In genomic region chr17:10730956-10731879, GRCh38 we compare ENCODE assay signal across 8 cellular contexts. TPM values are rescaled to one million over a fixed set of nuclear protein-coding genes. Genes with fewer than 3 reads are reported as not detected.
DNase-seq lines count a peak whose midpoint lies in the region; ATAC-seq and TF ChIP-seq lines count a peak whose summit lies in the region.

No MANE protein-coding gene starts in this region.

- H2AFZ ChIP-seq in mammary epithelial cell (ENCODE audit: low read depth, low read length) = peak overlapping the region; percentile 33
- no peak overlapping the region for H2AFZ ChIP-seq in mesenchymal stem cell (ENCODE audit: low read depth, low read length)

- no TSS peak for BruUV-seq in mammary epithelial cell (replicated peaks; lab: Mats Ljungman, UMichigan)

- peak overlapping the region; percentile 77 for H4K8ac ChIP-seq in mesenchymal stem cell (ENCODE audit: low read length)

- H3K79me2 ChIP-seq in mammary epithelial cell (ENCODE audit: insufficient read depth, low read length) = no peaks in the 10 kb centered on the region

- H3K4me1 ChIP-seq in mammary epithelial cell (ENCODE audit: insufficient read depth, low read length) (peaks cover 3% of the 10 kb centered on the region), mesenchymal stem cell (ENCODE audit: control insufficient read depth, insufficient read depth, low read depth, low read length) (peaks cover 6% of the 10 kb centered on the region)

- no peak overlapping the region for H4K91ac ChIP-seq in mesenchymal stem cell (ENCODE audit: low read length)

- no peak overlapping the region for H2BK15ac ChIP-seq in mesenchymal stem cell (ENCODE audit: low read depth, poor library complexity, severe bottlenecking)

- H2BK12ac ChIP-seq in mesenchymal stem cell (ENCODE audit: low read length in 2 of 2) = no peak overlapping the region

- H3K9ac ChIP-seq in mammary epithelial cell (ENCODE audit: insufficient read depth, low read length) (no peak overlapping the region), mesenchymal stem cell (ENCODE audit: low read length) (peak overlapping the region; percentile 90)

- H2AK5ac ChIP-seq in mesenchymal stem cell (ENCODE audit: low read length, severe bottlenecking) = no peak overlapping the region

- H3K4me3 Mint-ChIP-seq in activated naive CD4-positive, alpha-beta T cell treated with anti-CD3 and anti-CD28 coated beads for 36 hours = peak overlapping the region; percentile 51
- H3K4me3 Mint-ChIP-seq in type B pancreatic cell = peak overlapping the region; percentile 95

- H3K4ac ChIP-seq in mesenchymal stem cell (ENCODE audit: low read depth in 1 of 2, low read length in 2 of 2) = no peak overlapping the region

- intact Hi-C loops in activated naive CD4-positive, alpha-beta T cell treated with anti-CD3 and anti-CD28 coated beads for 36 hours (cut with micrococcal nuclease) = loop anchor here (10.0 kb wide), 1 partner anchor 1264 kb away; the partner anchor contains the start of gene ZNF18
- intact Hi-C loops in mammary epithelial cell (cut with micrococcal nuclease) = no loop called here

- H3K14ac ChIP-seq in mesenchymal stem cell (ENCODE audit: low read length in 2 of 2) = no peak overlapping the region

- H3K27me3 Mint-ChIP-seq in activated naive CD4-positive, alpha-beta T cell treated with anti-CD3 and anti-CD28 coated beads for 36 hours (ENCODE audit: low read depth) = no peaks in the 10 kb centered on the region
- peaks cover 21% of the 10 kb centered on the region for H3K27me3 Mint-ChIP-seq in type B pancreatic cell

- in situ Hi-C loops in mammary epithelial cell (cut with MboI; ENCODE audit: low sequenced_read_pairs in 2 of 2) = loop anchor here in 1 of 2 donors (25.0 kb wide), 1 partner anchor 1256 kb away; the partner anchor contains the start of gene ZNF18

- no peak overlapping the region for H2BK5ac ChIP-seq in mesenchymal stem cell (ENCODE audit: low read depth, low read length, poor library complexity, severe bottlenecking)

- no peak for TF ChIP-seq CTCF in mammary epithelial cell (conservative IDR thresholded peaks at IDR 0.05 in 1 of 2, IDR thresholded peaks at IDR 0.05 in 1 of 2; ENCODE audit: extremely low read depth in 1 of 2, insufficient read depth in 1 of 2, low read depth in 1 of 2, low read length in 2 of 2)
- no peak for TF ChIP-seq CTCF in type B pancreatic cell (conservative IDR thresholded peaks at IDR 0.05)

- ATAC-seq in GM21737 (IDR thresholded peaks at IDR 0.05; ENCODE audit: unreplicated experiment) (no peak), GM21360 (IDR thresholded peaks at IDR 0.05; ENCODE audit: unreplicated experiment) (no peak)

- H2BK120ac ChIP-seq in mesenchymal stem cell (ENCODE audit: low read depth, low read length) = no peak overlapping the region

- H4K20me1 ChIP-seq in mammary epithelial cell (ENCODE audit: insufficient read depth, low read length) = no peaks in the 10 kb centered on the region

- no peaks in the 10 kb centered on the region for H3K27me3 ChIP-seq in mammary epithelial cell (ENCODE audit: insufficient read depth, low read length)
- no peaks in the 10 kb centered on the region for H3K27me3 ChIP-seq in mesenchymal stem cell (ENCODE audit: control insufficient read depth in 1 of 2, insufficient read depth in 1 of 2, low read length in 2 of 2)

- no peak overlapping the region for H3K18ac ChIP-seq in mesenchymal stem cell (ENCODE audit: low read depth in 1 of 2, low read length in 2 of 2)

- no peak for DNase-seq in activated naive CD4-positive, alpha-beta T cell treated with anti-CD3 and anti-CD28 coated beads for 36 hours
- DNase-seq in activated naive CD4-positive, alpha-beta T cell treated with Interleukin-2 at 50 U/mL for 16 hours = no peak
- DNase-seq in mammary epithelial cell (no peak), mesenchymal stem cell (peak; percentile 22), type B pancreatic cell (ENCODE audit: extremely low spot score, unreplicated experiment) (no peak), HK-2 (ENCODE audit: unreplicated experiment) (no peak)

- dilution Hi-C loops in mammary epithelial cell (cut with HindIII; ENCODE audit: low sequenced_read_pairs) = no loop called here

- H3K36me3 ChIP-seq in mammary epithelial cell (ENCODE audit: insufficient read depth, low read length) (no peaks in the 10 kb centered on the region), mesenchymal stem cell (ENCODE audit: control insufficient read depth in 1 of 2, insufficient read depth in 2 of 2, low read depth in 1 of 2, low read length in 2 of 2) (peaks cover 0 to 11% of the 10 kb centered on the region in 2 experiments)

- no peak overlapping the region for H3K27ac Mint-ChIP-seq in activated naive CD4-positive, alpha-beta T cell treated with anti-CD3 and anti-CD28 coated beads for 36 hours
- H3K27ac Mint-ChIP-seq in type B pancreatic cell = peak overlapping the region; percentile 65

- peaks cover 19% of the 10 kb centered on the region for H3K4me1 Mint-ChIP-seq in activated naive CD4-positive, alpha-beta T cell treated with anti-CD3 and anti-CD28 coated beads for 36 hours (ENCODE audit: low read depth)
- H3K4me1 Mint-ChIP-seq in type B pancreatic cell (ENCODE audit: unreplicated experiment) = peaks cover 9% of the 10 kb centered on the region

- no peak overlapping the region for H3K23ac ChIP-seq in mesenchymal stem cell (ENCODE audit: low read length in 2 of 2)

- H3K4me2 ChIP-seq in mammary epithelial cell (ENCODE audit: insufficient read depth, low read depth, low read length) = peak overlapping the region; percentile 91
- H3K4me2 ChIP-seq in mesenchymal stem cell (ENCODE audit: low read length, poor library complexity, severe bottlenecking) = no peak overlapping the region

- no peaks in the 10 kb centered on the region for H3K36me3 Mint-ChIP-seq in activated naive CD4-positive, alpha-beta T cell treated with anti-CD3 and anti-CD28 coated beads for 36 hours (ENCODE audit: low read depth)
- H3K36me3 Mint-ChIP-seq in type B pancreatic cell = no peaks in the 10 kb centered on the region

- H3K4me3 ChIP-seq in mammary epithelial cell (replicated peaks in 1 of 3; ENCODE audit: insufficient read depth in 1 of 3, low read depth in 2 of 3, low read length in 3 of 3) = no peak overlapping the region
- peak overlapping the region in 1 of 2 experiments; percentile 81 for H3K4me3 ChIP-seq in mesenchymal stem cell (ENCODE audit: insufficient read depth in 1 of 2, low read depth in 1 of 2, low read length in 2 of 2)

- H3K27ac ChIP-seq in mammary epithelial cell (ENCODE audit: insufficient read depth, low read depth, low read length) = no peak overlapping the region
- H3K27ac ChIP-seq in mesenchymal stem cell (ENCODE audit: low read length, poor library complexity, severe bottlenecking) = no peak overlapping the region

- no peaks in the 10 kb centered on the region for H3K9me3 ChIP-seq in mammary epithelial cell (replicated peaks; ENCODE audit: insufficient read depth, low read length)
- H3K9me3 ChIP-seq in mesenchymal stem cell (ENCODE audit: control insufficient read depth, low read length) = no peaks in the 10 kb centered on the region

- CTCF ChIA-PET in activated naive CD4-positive, alpha-beta T cell treated with anti-CD3 and anti-CD28 coated beads for 36 hours (lab: Charles Lee) = interaction anchor here (1.6 kb wide), 1 partner anchor 47 kb away, joined by 3 read pairs; no protein-coding TSS in a partner anchor
- CTCF ChIA-PET in mammary epithelial cell (lab: Charles Lee; ENCODE audit: low non-redundant PET) = no interaction called here

- no peaks in the 10 kb centered on the region for H3K79me1 ChIP-seq in mesenchymal stem cell (replicated peaks; ENCODE audit: low read length, poor library complexity, severe bottlenecking)

- H3K9me3 Mint-ChIP-seq in activated naive CD4-positive, alpha-beta T cell treated with anti-CD3 and anti-CD28 coated beads for 36 hours = no peaks in the 10 kb centered on the region
- no peaks in the 10 kb centered on the region for H3K9me3 Mint-ChIP-seq in type B pancreatic cell

- 87% methylated on average over 16 of the region's 19 CpGs for WGBS in mammary epithelial cell (ENCODE audit: low coverage, missing lambda C conversion rate)
- 47% methylated on average over 16 of the region's 19 CpGs for WGBS in mesenchymal stem cell

RNA-seq across cellular contexts. Expression of gene TMEM220, which starts 1.4 kb away (rescaled TPM):
- under 1 TPM; 0.79 to 0.94 TPM for total RNA-seq in activated naive CD4-positive, alpha-beta T cell treated with anti-CD3 and anti-CD28 coated beads for 36 hours
- total RNA-seq in mammary epithelial cell (1 to 10 TPM; 2.0 to 2.1 TPM), type B pancreatic cell (ENCODE audit: low replicate concordance) (3.8 and 7.6 TPM in 2 replicates)
- polyA plus RNA-seq in mammary epithelial cell = 1.3 TPM
- polyA minus RNA-seq in mammary epithelial cell = not detected
- 7.5 TPM for polyA plus RNA-seq in mesenchymal stem cell (2013, experiment 1 of 2)
- polyA plus RNA-seq in mesenchymal stem cell (2013, experiment 2 of 2) = 6.3 TPM

RNA-seq across cellular contexts. Expression of gene ADPRM, which starts 33.8 kb away (rescaled TPM):
- total RNA-seq in activated naive CD4-positive, alpha-beta T cell treated with anti-CD3 and anti-CD28 coated beads for 36 hours = 10 to 100 TPM; 11.1 to 12.6 TPM
- 10 to 100 TPM in 1 of 2 donors, 1 to 10 TPM in 1; 8.8 to 10.2 TPM for total RNA-seq in mammary epithelial cell
- polyA plus RNA-seq in mammary epithelial cell = 6.6 TPM
- polyA minus RNA-seq in mammary epithelial cell = 32.8 TPM
- 9.4 TPM for polyA plus RNA-seq in mesenchymal stem cell (2013, experiment 1 of 2)
- polyA plus RNA-seq in mesenchymal stem cell (2013, experiment 2 of 2) = 10.2 TPM
- total RNA-seq in type B pancreatic cell (ENCODE audit: low replicate concordance) = 7.8 and 9.7 TPM in 2 replicates

RNA-seq across cellular contexts. Expression of gene SCO1, which starts 33.9 kb away (rescaled TPM):
- 10 to 100 TPM; 34.0 to 37.6 TPM for total RNA-seq in activated naive CD4-positive, alpha-beta T cell treated with anti-CD3 and anti-CD28 coated beads for 36 hours
- total RNA-seq in mammary epithelial cell = 10 to 100 TPM; 24.2 to 37.0 TPM
- polyA plus RNA-seq in mammary epithelial cell = 18.4 TPM
- polyA minus RNA-seq in mammary epithelial cell = 16.9 TPM
- 17.5 TPM for polyA plus RNA-seq in mesenchymal stem cell (2013, experiment 1 of 2)
- polyA plus RNA-seq in mesenchymal stem cell (2013, experiment 2 of 2) = 16.0 TPM
- total RNA-seq in type B pancreatic cell (ENCODE audit: low replicate concordance) = 34.4 and 35.1 TPM in 2 replicates
